In the genomic region with DNA sequence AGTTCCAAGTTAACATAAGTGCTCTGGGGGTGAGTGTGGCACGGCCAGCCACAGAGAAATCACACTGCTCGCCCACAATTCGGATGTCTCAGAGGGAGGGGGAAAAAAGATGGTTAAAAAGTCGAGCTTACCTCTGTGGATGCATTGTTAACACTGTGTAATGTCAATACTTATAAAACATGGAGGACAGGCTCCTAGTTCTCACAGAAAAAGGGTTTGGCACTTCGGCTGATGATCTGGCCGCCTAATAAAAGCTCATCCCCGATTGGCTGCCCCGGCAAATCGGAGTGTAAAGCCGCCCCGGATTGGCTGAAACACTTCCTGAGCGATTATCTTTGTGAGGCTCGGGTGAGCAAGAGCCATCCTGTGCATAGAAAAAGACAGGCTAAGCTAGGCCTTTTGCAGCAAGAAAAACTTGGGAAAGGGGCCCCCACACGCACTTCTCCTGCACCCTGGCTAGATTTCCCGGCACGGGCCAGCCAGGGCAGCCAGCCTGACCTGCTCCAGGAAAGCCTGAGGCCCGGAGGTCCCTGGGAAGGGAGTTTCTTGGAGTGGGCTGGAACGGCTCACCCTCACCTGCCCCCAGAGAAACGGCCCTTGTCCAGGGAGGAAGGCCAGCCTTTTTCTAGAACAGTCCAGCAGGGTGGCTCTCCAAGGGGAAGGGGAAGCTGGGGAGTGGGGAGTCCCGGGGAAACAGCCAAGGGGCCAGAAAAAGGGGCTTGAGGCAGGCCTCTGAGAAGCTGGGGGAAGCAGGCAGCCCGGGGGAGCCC, we compare ENCODE assay signal across 8 cellular contexts. TPM values are rescaled to one million over a fixed set of nuclear protein-coding genes. Genes with fewer than 3 reads are reported as not detected.
DNase-seq lines count a peak whose midpoint lies in the region; ATAC-seq and TF ChIP-seq lines count a peak whose summit lies in the region.

Gene ZMYND8 (minus strand): TSS at position 174 of the 770 bp plus-strand sequence. CDS start 29 bp downstream, at position 145.

- H4K20me1 ChIP-seq in SU-DHL-6 (ENCODE audit: low read depth, low read length) (no peaks in the 10 kb centered on the region), osteoblast (ENCODE audit: insufficient read depth, low read length) (no peaks in the 10 kb centered on the region)

- H3K27ac Mint-ChIP-seq in activated naive CD4-positive, alpha-beta T cell treated with anti-CD3 and anti-CD28 coated beads, Interleukin-2, amount 50 U/mL, for 72 hours: peak within 1 kb of the TSS; percentile 98 to 99

- H3K4me2 ChIP-seq in SU-DHL-6 (ENCODE audit: low read depth, low read length, poor library complexity, severe bottlenecking): peak within 1 kb of the TSS; percentile 98
- H3K4me2 ChIP-seq in osteoblast (ENCODE audit: insufficient read depth, low read length): peak within 1 kb of the TSS; percentile 86

- no peaks in the 10 kb centered on the region for H3K9me3 Mint-ChIP-seq in activated naive CD4-positive, alpha-beta T cell treated with anti-CD3 and anti-CD28 coated beads, Interleukin-2, amount 50 U/mL, for 72 hours

- no peaks in the 10 kb centered on the region for H3K9me2 ChIP-seq in SU-DHL-6 (replicated peaks; ENCODE audit: insufficient read depth, low read length)

- TF ChIP-seq CTCF in HFF-Myc (IDR thresholded peaks at IDR 0.05; ENCODE audit: low read depth, low read length, missing control alignments) (no peak), SU-DHL-6 (IDR thresholded peaks at IDR 0.05; ENCODE audit: insufficient read depth, low read length, poor library complexity, severe bottlenecking) (no peak), osteoblast (IDR thresholded peaks at IDR 0.05; ENCODE audit: extremely low read depth, low read depth, low read length) (no peak)

- peak; percentile 81 to 83 for ATAC-seq in activated naive CD4-positive, alpha-beta T cell treated with anti-CD3 and anti-CD28 coated beads, Interleukin-2, amount 50 U/mL, for 72 hours

- H3K4me1 ChIP-seq in osteoblast (ENCODE audit: insufficient read depth, low read length): peaks cover 97% of the 10 kb centered on the region

- peaks cover 47% of the 10 kb centered on the region for H3F3A ChIP-seq in SU-DHL-6 (ENCODE audit: insufficient read depth)

- no peaks in the 10 kb centered on the region for H3K36me3 ChIP-seq in SU-DHL-6 (ENCODE audit: low read length)
- H3K36me3 ChIP-seq in osteoblast (ENCODE audit: insufficient read depth, low read length): no peaks in the 10 kb centered on the region

- peak within 1 kb of the TSS; percentile 60 for H2AFZ ChIP-seq in SU-DHL-6 (ENCODE audit: low read depth, low read length, severe bottlenecking)
- peak within 1 kb of the TSS; percentile 77 for H2AFZ ChIP-seq in osteoblast (ENCODE audit: low read length)

- H3K4me3 ChIP-seq in HFF-Myc (replicated peaks; ENCODE audit: low read depth, low read length) (peak within 1 kb of the TSS; percentile 53), SU-DHL-6 (ENCODE audit: insufficient read depth, low read length, poor library complexity, severe bottlenecking) (peak within 1 kb of the TSS; percentile 61), osteoblast (ENCODE audit: insufficient read depth, low read length) (peak within 1 kb of the TSS; percentile 56)

- DNase-seq in EL (peak; percentile 94), HFF-Myc (ENCODE audit: extremely low read depth, low read depth) (peak; percentile 91), NCI-H1417 (lab: John Stamatoyannopoulos, UW) (peak; percentile 95 to 98 (median 97)), globus pallidus (ENCODE audit: low spot score) (peak; percentile 98), osteoblast (ENCODE audit: insufficient read length, low spot score, missing footprints) (peak; percentile 96)
- peak; percentile 97 to 100 for DNase-seq in activated naive CD4-positive, alpha-beta T cell treated with anti-CD3 and anti-CD28 coated beads, Interleukin-2, amount 50 U/mL, for 72 hours (ENCODE audit: low spot score in 2 of 2)

- H3K36me3 Mint-ChIP-seq in activated naive CD4-positive, alpha-beta T cell treated with anti-CD3 and anti-CD28 coated beads, Interleukin-2, amount 50 U/mL, for 72 hours: peaks cover 27 to 32% of the 10 kb centered on the region in 2 donors

- H3K27me3 ChIP-seq in SU-DHL-6 (ENCODE audit: low read length) (no peaks in the 10 kb centered on the region), osteoblast (ENCODE audit: insufficient read depth, low read length) (no peaks in the 10 kb centered on the region)

- H3K27ac ChIP-seq in SU-DHL-6 (ENCODE audit: low read depth, low read length) (peak within 1 kb of the TSS; percentile 93), osteoblast (ENCODE audit: low read depth, low read length) (peak within 1 kb of the TSS; percentile 97), temporal lobe (ENCODE audit: low read depth, low read length) (peak within 1 kb of the TSS; percentile 100)

- peaks cover 48% of the 10 kb centered on the region for H3K79me2 ChIP-seq in SU-DHL-6 (ENCODE audit: insufficient read depth, low read length)
- peaks cover 50% of the 10 kb centered on the region for H3K79me2 ChIP-seq in osteoblast (ENCODE audit: insufficient read depth, low read length)

- no peaks in the 10 kb centered on the region for H3K9me3 ChIP-seq in SU-DHL-6 (ENCODE audit: insufficient read depth, low read length)
- no peaks in the 10 kb centered on the region for H3K9me3 ChIP-seq in osteoblast (ENCODE audit: low read depth, low read length)

- H3K9ac ChIP-seq in SU-DHL-6 (ENCODE audit: low read length): peak within 1 kb of the TSS; percentile 82

RNA-seq across cellular contexts. Expression of gene ZMYND8, which starts in this region (rescaled TPM):
- total RNA-seq in activated naive CD4-positive, alpha-beta T cell treated with anti-CD3 and anti-CD28 coated beads, Interleukin-2, amount 50 U/mL, for 72 hours: 10 to 100 TPM; 35.7 to 46.4 TPM
- total RNA-seq in osteoblast (13.6 and 18.8 TPM in 2 replicates), temporal lobe (32.2 TPM)

Comparison
In these comparisons a context has a peak if more than half of its experiments do, and no peak if none do; other contexts are left out.
1. Peak in every context shown above with its lines: DNase-seq, ATAC-seq, H3K4me3 ChIP-seq and H3K27ac ChIP-seq.